ENCODE assay signal across 9 cellular contexts in the genomic region with DNA sequence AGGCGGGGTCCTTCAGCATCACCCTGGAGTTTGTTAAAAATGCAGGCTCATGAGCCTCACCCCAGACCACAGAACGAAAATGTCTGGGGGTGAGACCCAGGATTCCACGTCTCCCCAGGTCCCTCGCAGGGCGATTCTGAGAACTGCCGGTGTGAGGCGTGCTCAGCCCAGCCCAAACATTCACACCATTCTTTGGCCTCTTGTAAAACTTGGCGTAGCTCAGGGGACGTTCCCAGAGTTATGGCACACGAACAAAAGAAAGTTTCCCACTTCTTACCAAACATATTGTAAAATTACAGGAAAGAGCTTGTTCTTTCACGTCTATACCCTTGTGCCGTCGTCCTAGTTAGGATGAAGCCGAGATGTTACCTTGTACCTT. TPM values are rescaled to one million over a fixed set of nuclear protein-coding genes. Genes with fewer than 3 reads are reported as not detected.
DNase-seq lines count a peak whose midpoint lies in the region; ATAC-seq and TF ChIP-seq lines count a peak whose summit lies in the region.
"Had no signal": no experiment of that assay in that cellular context is flagged by ENCODE, and none has a peak within 500 bp of the region (broad histone marks: within the 10 kb centered on the region; RNA-seq: fewer than 3 reads in every experiment).

No MANE protein-coding gene starts in this region.

- no peak for TF ChIP-seq CTCF in activated CD8-positive, alpha-beta T cell treated with anti-CD3 and anti-CD28 coated beads for 36 hours (IDR thresholded peaks at IDR 0.05)
- peak; percentile 26 for TF ChIP-seq CTCF in fibroblast of pulmonary artery (IDR thresholded peaks at IDR 0.05; ENCODE audit: low read length, missing control alignments)

- peak overlapping the region; percentile 88 for H3K4ac ChIP-seq in trophoblast cell (ENCODE audit: low read depth, low read length)

- no peak overlapping the region for H2BK12ac ChIP-seq in trophoblast cell (ENCODE audit: low read length)

- H2AFZ ChIP-seq in trophoblast cell (ENCODE audit: insufficient read depth, low read length, poor library complexity): no peak overlapping the region

- peaks cover 29% of the 10 kb centered on the region for H3K36me3 ChIP-seq in CD4-positive, CD25-positive, alpha-beta regulatory T cell (ENCODE audit: control insufficient read depth, insufficient read depth, low read length)
- peaks cover 5 to 11% of the 10 kb centered on the region in 2 experiments for H3K36me3 ChIP-seq in trophoblast cell (ENCODE audit: control insufficient read depth in 1 of 2, insufficient read depth in 2 of 2, low read length in 2 of 2)

- H3K27ac ChIP-seq in CD4-positive, CD25-positive, alpha-beta regulatory T cell (ENCODE audit: insufficient read depth, low read length, poor library complexity, severe bottlenecking): peak overlapping the region; percentile 7
- H3K27ac ChIP-seq in trophoblast cell (ENCODE audit: low read depth, low read length): no peak overlapping the region

- H3K4me1 ChIP-seq in CD4-positive, CD25-positive, alpha-beta regulatory T cell (ENCODE audit: control insufficient read depth, insufficient read depth, low read length, poor library complexity, severe bottlenecking): peaks cover 72% of the 10 kb centered on the region
- H3K4me1 ChIP-seq in trophoblast cell (ENCODE audit: control insufficient read depth in 1 of 2, insufficient read depth in 2 of 2, low read length in 2 of 2): peaks cover 19 to 45% of the 10 kb centered on the region in 2 experiments

- H3K27me3 Mint-ChIP-seq in CD4-positive, CD25-positive, alpha-beta regulatory T cell: no peaks in the 10 kb centered on the region
- no peaks in the 10 kb centered on the region for H3K27me3 Mint-ChIP-seq in activated CD8-positive, alpha-beta T cell treated with anti-CD3 and anti-CD28 coated beads for 36 hours

- no peak overlapping the region for H4K91ac ChIP-seq in trophoblast cell (ENCODE audit: low read depth, low read length)

- H3K79me2 ChIP-seq in trophoblast cell (ENCODE audit: control insufficient read depth, insufficient read depth, low read length, poor library complexity): peaks cover 25% of the 10 kb centered on the region

- no peak overlapping the region for H3K4me2 ChIP-seq in trophoblast cell (ENCODE audit: low read length)

- H2BK120ac ChIP-seq in trophoblast cell (ENCODE audit: insufficient read depth, low read length, poor library complexity): no peak overlapping the region

- no CpG with 5 or more reads among the region's 14 CpGs for WGBS in trophoblast cell (ENCODE audit: extremely low coverage, insufficient coverage, insufficient read length)

- no peak overlapping the region for H2BK5ac ChIP-seq in trophoblast cell (ENCODE audit: low read depth, low read length, poor library complexity)

- H3K18ac ChIP-seq in trophoblast cell (ENCODE audit: low read length): peak overlapping the region; percentile 26

- no peak overlapping the region for H3K9ac ChIP-seq in trophoblast cell (ENCODE audit: low read length)

- H3K9me3 Mint-ChIP-seq in CD4-positive, CD25-positive, alpha-beta regulatory T cell: no peaks in the 10 kb centered on the region
- peaks cover 5% of the 10 kb centered on the region for H3K9me3 Mint-ChIP-seq in activated CD8-positive, alpha-beta T cell treated with anti-CD3 and anti-CD28 coated beads for 36 hours

- no peak for ATAC-seq in CD4-positive, CD25-positive, alpha-beta regulatory T cell (ENCODE audit: low read depth in 2 of 2)
- no peak for ATAC-seq in activated CD8-positive, alpha-beta T cell treated with anti-CD3 and anti-CD28 coated beads for 36 hours
- no peak for ATAC-seq in GM19035 (IDR thresholded peaks at IDR 0.05; ENCODE audit: unreplicated experiment)

- POLR2A ChIA-PET in activated CD8-positive, alpha-beta T cell treated with anti-CD3 and anti-CD28 coated beads for 36 hours (lab: Charles Lee): no interaction called here

- peaks cover 30 to 92% (median 69%) of the 10 kb centered on the region in 4 donors for H3K4me1 Mint-ChIP-seq in CD4-positive, CD25-positive, alpha-beta regulatory T cell
- peaks cover 92% of the 10 kb centered on the region for H3K4me1 Mint-ChIP-seq in activated CD8-positive, alpha-beta T cell treated with anti-CD3 and anti-CD28 coated beads for 36 hours (ENCODE audit: low read depth)

- H3K4me3 ChIP-seq in CD4-positive, CD25-positive, alpha-beta regulatory T cell (ENCODE audit: low read depth, low read length): no peak overlapping the region
- H3K4me3 ChIP-seq in fibroblast of pulmonary artery (replicated peaks; ENCODE audit: low read depth, low read length) (no peak overlapping the region), trophoblast cell (ENCODE audit: low read depth, low read length) (no peak overlapping the region)

- no peak overlapping the region for H2AK5ac ChIP-seq in trophoblast cell (ENCODE audit: low read length)

- CTCF ChIA-PET in activated CD8-positive, alpha-beta T cell treated with anti-CD3 and anti-CD28 coated beads for 36 hours (lab: Charles Lee): no interaction called here

- DNase-seq in CD4-positive, CD25-positive, alpha-beta regulatory T cell: no peak
- peak; percentile 36 for DNase-seq in activated CD8-positive, alpha-beta T cell treated with anti-CD3 and anti-CD28 coated beads for 36 hours
- DNase-seq in fibroblast of pulmonary artery (ENCODE audit: low read depth) (peak; percentile 65), trophoblast cell (no peak), SKM-1 (lab: John Stamatoyannopoulos, UW; ENCODE audit: unreplicated experiment) (no peak), activated gamma-delta T cell (lab: John Stamatoyannopoulos, UW) (no peak)
- no peak for DNase-seq in stimulated activated CD4-positive, alpha-beta T cell treated with anti-CD3 and anti-CD28 coated beads, Interleukin-15, amount 100 ng/mL, for 24 hours
- DNase-seq: NCI-H510A had no signal

- peaks cover 9% of the 10 kb centered on the region for H3K79me1 ChIP-seq in trophoblast cell (ENCODE audit: low read length)

- intact Hi-C loops in activated CD8-positive, alpha-beta T cell treated with anti-CD3 and anti-CD28 coated beads for 36 hours (cut with micrococcal nuclease): loop anchor here (5.0 kb wide), 1 partner anchor 57 kb away; no protein-coding TSS in a partner anchor

- peak overlapping the region; percentile 31 to 83 (median 60) for H3K27ac Mint-ChIP-seq in CD4-positive, CD25-positive, alpha-beta regulatory T cell
- H3K27ac Mint-ChIP-seq in activated CD8-positive, alpha-beta T cell treated with anti-CD3 and anti-CD28 coated beads for 36 hours: peak overlapping the region; percentile 82

- H3K27me3 ChIP-seq in CD4-positive, CD25-positive, alpha-beta regulatory T cell (ENCODE audit: control insufficient read depth, insufficient read depth, low read length): no peaks in the 10 kb centered on the region
- no peaks in the 10 kb centered on the region for H3K27me3 ChIP-seq in trophoblast cell (ENCODE audit: insufficient read depth, low read length)

- H3K9me3 ChIP-seq in CD4-positive, CD25-positive, alpha-beta regulatory T cell (ENCODE audit: control insufficient read depth in 2 of 2, low read length in 2 of 2): no peaks in the 10 kb centered on the region
- H3K9me3 ChIP-seq in trophoblast cell (ENCODE audit: insufficient read depth, low read depth, low read length): peaks cover 3% of the 10 kb centered on the region

- no peak overlapping the region for H4K8ac ChIP-seq in trophoblast cell (ENCODE audit: low read depth, low read length)

- H3K4me3 Mint-ChIP-seq in CD4-positive, CD25-positive, alpha-beta regulatory T cell: peak overlapping the region in 3 of 4 donors; percentile 23 to 61 (median 44)
- H3K4me3 Mint-ChIP-seq in activated CD8-positive, alpha-beta T cell treated with anti-CD3 and anti-CD28 coated beads for 36 hours: peak overlapping the region; percentile 54

- no peak overlapping the region for H3K23ac ChIP-seq in trophoblast cell (ENCODE audit: low read length)

- H3K36me3 Mint-ChIP-seq in CD4-positive, CD25-positive, alpha-beta regulatory T cell: peaks cover 39% of the 10 kb centered on the region
- peaks cover 48% of the 10 kb centered on the region for H3K36me3 Mint-ChIP-seq in activated CD8-positive, alpha-beta T cell treated with anti-CD3 and anti-CD28 coated beads for 36 hours (ENCODE audit: low read depth)

- H3K14ac ChIP-seq in trophoblast cell (ENCODE audit: low read length): no peak overlapping the region

- no peak overlapping the region for H4K12ac ChIP-seq in trophoblast cell (ENCODE audit: low read depth, low read length)

RNA-seq across cellular contexts. Expression of a gene that starts 12.9 kb away (rescaled TPM):
- total RNA-seq in CD4-positive, CD25-positive, alpha-beta regulatory T cell: 286 TPM
- polyA plus RNA-seq in CD4-positive, CD25-positive, alpha-beta regulatory T cell: 100 to 1,000 TPM; 291 to 459 (median 385) TPM
- total RNA-seq in activated CD8-positive, alpha-beta T cell treated with anti-CD3 and anti-CD28 coated beads for 36 hours: 100 to 1,000 TPM; 121 to 123 TPM
- polyA plus RNA-seq in trophoblast cell (2013): 627 and 651 TPM in 2 replicates

RNA-seq across cellular contexts. Expression of a gene that starts 47.9 kb away (rescaled TPM):
- not detected for total RNA-seq in CD4-positive, CD25-positive, alpha-beta regulatory T cell
- not detected for polyA plus RNA-seq in CD4-positive, CD25-positive, alpha-beta regulatory T cell
- total RNA-seq in activated CD8-positive, alpha-beta T cell treated with anti-CD3 and anti-CD28 coated beads for 36 hours: not detected
- polyA plus RNA-seq in trophoblast cell (2013): 0.07 TPM in 2 replicates

Comparison
In these comparisons a context has a peak if more than half of its experiments do, and no peak if none do; other contexts are left out.
1. DNase-seq: peak in activated CD8-positive, alpha-beta T cell treated with anti-CD3 and anti-CD28 coated beads for 36 hours (single experiment) and fibroblast of pulmonary artery (single experiment); none in CD4-positive, CD25-positive, alpha-beta regulatory T cell (0 of 3), trophoblast cell (0 of 2), stimulated activated CD4-positive, alpha-beta T cell treated with anti-CD3 and anti-CD28 coated beads, Interleukin-15, amount 100 ng/mL, for 24 hours (single experiment), SKM-1 (single experiment) and activated gamma-delta T cell (single experiment).